12 cellular contexts compared by ENCODE assay signal in genomic region chr15:64019764-64020163, GRCh38. TPM values are rescaled to one million over a fixed set of nuclear protein-coding genes. Genes with fewer than 3 reads are reported as not detected.
DNase-seq lines count a peak whose midpoint lies in the region; ATAC-seq, FAIRE-seq and TF ChIP-seq lines count a peak whose summit lies in the region.
"Had no signal": no experiment of that assay in that cellular context is flagged by ENCODE, and none has a peak within 500 bp of the region (broad histone marks: within the 10 kb centered on the region; RNA-seq: fewer than 3 reads in every experiment).

No MANE protein-coding gene starts in this region.

- peak; percentile 74 to 85 (median 80) for ATAC-seq in right lobe of liver
- no peak for ATAC-seq in GM23338
- ATAC-seq: activated CD4-positive, alpha-beta T cell treated with anti-CD3 and anti-CD28 coated beads for 36 hours had no signal

- H3K27me3 ChIP-seq in right lobe of liver = no peaks in the 10 kb centered on the region
- no peaks in the 10 kb centered on the region for H3K27me3 ChIP-seq in GM23338 (ENCODE audit: insufficient read depth)

- 29% methylated on average over 2 of the region's 2 CpGs for WGBS in right lobe of liver (ENCODE audit: insufficient coverage, low coverage, low lambda C conversion rate, missing lambda C conversion rate)

- TF ChIP-seq CTCF in C4-2B (conservative IDR thresholded peaks at IDR 0.05) = no peak
- TF ChIP-seq CTCF in right lobe of liver (IDR thresholded peaks at IDR 0.05) = no peak
- no peak for TF ChIP-seq CTCF in GM23338 (conservative IDR thresholded peaks at IDR 0.05; ENCODE audit: low read depth in 2 of 2)

- H3K4me3 ChIP-seq in right lobe of liver (no peak overlapping the region), GM23338 (no peak overlapping the region)

- no peaks in the 10 kb centered on the region for H3K36me3 Mint-ChIP-seq in GM23338 (ENCODE audit: low read depth)

- H3K36me3 ChIP-seq in right lobe of liver (no peaks in the 10 kb centered on the region), GM23338 (ENCODE audit: insufficient read depth) (no peaks in the 10 kb centered on the region)

- H3K4me1 ChIP-seq in right lobe of liver (peaks cover 0 to 42% (median 13%) of the 10 kb centered on the region in 4 donors), GM23338 (ENCODE audit: insufficient read depth) (peaks cover 16% of the 10 kb centered on the region)

- peak; percentile 18 for FAIRE-seq in RCC 7860 (lab: Jason Lieb, UNC)

- no peak overlapping the region for H3K4me2 ChIP-seq in GM23338

- peaks cover 8% of the 10 kb centered on the region; the same call in 1 of the 2 replicates for H3K9me2 ChIP-seq in GM23338 (ENCODE audit: insufficient read depth)

- no peak overlapping the region for H2AFZ ChIP-seq in GM23338

- H3K27ac Mint-ChIP-seq in GM23338 = no peak overlapping the region
- H3K27ac Mint-ChIP-seq: activated CD4-positive, alpha-beta T cell treated with anti-CD3 and anti-CD28 coated beads for 36 hours had no signal

- H3K4me3 Mint-ChIP-seq in GM23338 = no peak overlapping the region
- H3K4me3 Mint-ChIP-seq: activated CD4-positive, alpha-beta T cell treated with anti-CD3 and anti-CD28 coated beads for 36 hours had no signal

- peaks cover 19% of the 10 kb centered on the region for H3K4me1 Mint-ChIP-seq in GM23338
- H3K4me1 Mint-ChIP-seq: activated CD4-positive, alpha-beta T cell treated with anti-CD3 and anti-CD28 coated beads for 36 hours had no signal

- TF ChIP-seq POLR2A in right lobe of liver (IDR thresholded peaks at IDR 0.05) = no peak

- no peaks in the 10 kb centered on the region for H3K79me2 ChIP-seq in GM23338 (replicated peaks; ENCODE audit: insufficient read depth)

- peak overlapping the region; percentile 34; the same call in 1 of the 2 replicates for H3K27ac ChIP-seq in C4-2B
- H3K27ac ChIP-seq in right lobe of liver = peak overlapping the region in 1 of 3 donors; percentile 30
- H3K27ac ChIP-seq in GM23338 (ENCODE audit: low read depth) = no peak overlapping the region
- H3K27ac ChIP-seq: RWPE1 had no signal

- no peaks in the 10 kb centered on the region for H3F3A ChIP-seq in GM23338 (replicated peaks; ENCODE audit: low read depth)

- H4K20me1 ChIP-seq in GM23338 (replicated peaks; ENCODE audit: insufficient read depth) = no peaks in the 10 kb centered on the region

- DNase-seq in H4 (ENCODE audit: low spot score) (peak; percentile 59), RCC 7860 (ENCODE audit: low spot score) (peak; percentile 49), right lobe of liver (peak; percentile 55 to 70 (median 68)), GM23338 (ENCODE audit: low spot score) (no peak), midbrain (lab: John Stamatoyannopoulos, UW) (no peak), GM03348 (ENCODE audit: low spot score) (no peak)
- no peak for DNase-seq in stimulated activated CD4-positive, alpha-beta T cell treated with anti-CD3 and anti-CD28 coated beads, Interleukin-1b, Interleukin-23, amount 100 ng/mL, for 48 hours
- DNase-seq: activated CD4-positive, alpha-beta T cell treated with anti-CD3 and anti-CD28 coated beads for 36 hours; activated naive CD4-positive, alpha-beta T cell treated with Interleukin-2 at 50 U/mL for 16 hours; occipital lobe had no signal

- peaks cover 2% of the 10 kb centered on the region for H3K27me3 Mint-ChIP-seq in GM23338 (ENCODE audit: insufficient read depth, low read depth, poor library complexity)
- H3K27me3 Mint-ChIP-seq: activated CD4-positive, alpha-beta T cell treated with anti-CD3 and anti-CD28 coated beads for 36 hours had no signal

- intact Hi-C loops in right lobe of liver (cut with DNase I) = no loop called here

- H3K9me3 ChIP-seq in right lobe of liver = no peaks in the 10 kb centered on the region

- no peaks in the 10 kb centered on the region; the same call in 2 of the 3 replicates for H3K9me3 Mint-ChIP-seq in GM23338

TF ChIP-seq in GM23338, 12 proteins besides CTCF, POLR2A, EP300 and RAD21 (continues in another document):
- TF ChIP-seq REST (IDR thresholded peaks at IDR 0.05; ENCODE audit: unreplicated experiment) (no peak), ZNF114 (CRISPR knock-in tag; IDR thresholded peaks at IDR 0.05) (no peak), JUNB (IDR thresholded peaks at IDR 0.05; ENCODE audit: unreplicated experiment) (no peak), EZH2 (IDR thresholded peaks at IDR 0.05; ENCODE audit: low read depth, unreplicated experiment) (no peak)

RNA-seq across cellular contexts. Expression of gene DAPK2, which starts 26.5 kb away (rescaled TPM):
- 0.16 and 0.39 TPM in 2 replicates for total RNA-seq in H4 (2014; rRNA removed; shearing (Covaris generic))
- 10 to 100 TPM in 1 of 6 experiments, 1 to 10 TPM in 5; 1.5 to 11.5 (median 4.7) TPM for total RNA-seq in right lobe of liver
- total RNA-seq in GM23338 (2014; rRNA removed; shearing (Covaris generic)) = 3.1 and 3.9 TPM in 2 replicates
- polyA plus RNA-seq in GM23338 (2016; fragmentation: Nextera tagmentation; extraction: Ambion mirVana) = 1.6 and 2.2 TPM in 2 replicates

Comparison
In these comparisons a context has a peak if more than half of its experiments do, and no peak if none do; other contexts are left out.
1. DNase-seq: peak in H4 (single experiment), RCC 7860 (single experiment) and right lobe of liver (3 of 3); none in GM23338 (single experiment), midbrain (single experiment), GM03348 (single experiment) and stimulated activated CD4-positive, alpha-beta T cell treated with anti-CD3 and anti-CD28 coated beads, Interleukin-1b, Interleukin-23, amount 100 ng/mL, for 48 hours (single experiment).